ENCODE assay signal across 8 cellular contexts in the genomic region with DNA sequence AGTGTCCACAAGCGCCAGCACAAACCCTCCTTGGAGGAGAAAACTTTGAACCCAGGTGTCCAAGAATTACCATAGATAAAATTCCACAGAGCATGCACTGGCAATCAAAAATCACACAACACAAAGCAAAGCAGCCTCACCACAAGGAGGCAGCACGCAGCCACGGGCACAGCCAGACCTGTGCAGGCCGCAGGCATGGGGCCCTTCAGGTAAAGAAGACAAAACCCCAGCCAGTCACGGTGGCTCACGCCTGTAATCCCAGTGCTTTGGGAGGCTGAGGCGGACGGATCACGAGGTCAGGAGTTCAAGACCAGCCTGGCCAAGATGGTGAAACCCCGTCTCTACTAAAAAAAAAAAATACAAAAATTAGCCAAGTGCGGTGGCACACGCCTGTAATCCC. TPM values are rescaled to one million over a fixed set of nuclear protein-coding genes. Genes with fewer than 3 reads are reported as not detected.
DNase-seq lines count a peak whose midpoint lies in the region; ATAC-seq and TF ChIP-seq lines count a peak whose summit lies in the region.
"Not testable (repeated sequence)": the region's sequence is repeated elsewhere in the genome, so short reads cannot be mapped to it uniquely, and the experiment has no call there.

No MANE protein-coding gene starts in this region.

- not testable (repeated sequence) for H3K27ac Mint-ChIP-seq in CD4-positive, CD25-positive, alpha-beta regulatory T cell; activated T-cell treated with anti-CD3 and anti-CD28 coated beads, Interleukin-2, amount 50 U/mL, for 72 hours

- H3K23ac ChIP-seq in mesendoderm (ENCODE audit: low read length): not testable (repeated sequence)

- H4K5ac ChIP-seq in mesendoderm (ENCODE audit: low read length): not testable (repeated sequence)

- peak; percentile 83 for TF ChIP-seq CTCF in HEK293 (tag by site-specific recombination; IDR thresholded peaks at IDR 0.05)

- not testable (repeated sequence) for H2BK15ac ChIP-seq in mesendoderm (replicated peaks; ENCODE audit: low read depth)

- not testable (repeated sequence) for H3K4me3 Mint-ChIP-seq in CD4-positive, CD25-positive, alpha-beta regulatory T cell; activated T-cell treated with anti-CD3 and anti-CD28 coated beads, Interleukin-2, amount 50 U/mL, for 72 hours

- CTCF ChIA-PET in HEK293 (lab: Yijun Ruan, JAX): interaction anchor here (0.6 to 1.2 kb wide), 7 partner anchors 11 to 138 kb away, joined by 3 to 6 read pairs (median 4); partner anchors contain the start of genes MCM3AP and YBEY

- H3K9me3 Mint-ChIP-seq in CD4-positive, CD25-positive, alpha-beta regulatory T cell; activated T-cell treated with anti-CD3 and anti-CD28 coated beads, Interleukin-2, amount 50 U/mL, for 72 hours: not testable (repeated sequence)

- H3K36me3 Mint-ChIP-seq in CD4-positive, CD25-positive, alpha-beta regulatory T cell; activated T-cell treated with anti-CD3 and anti-CD28 coated beads, Interleukin-2, amount 50 U/mL, for 72 hours (ENCODE audit: insufficient read depth in 2 of 2): not testable (repeated sequence)

- peaks cover 0 to 11% (median 6%) of the 10 kb centered on the region in 4 donors for H3K4me1 Mint-ChIP-seq in CD4-positive, CD25-positive, alpha-beta regulatory T cell
- peaks cover 14% of the 10 kb centered on the region for H3K4me1 Mint-ChIP-seq in activated T-cell treated with anti-CD3 and anti-CD28 coated beads, Interleukin-2, amount 50 U/mL, for 72 hours (ENCODE audit: low read depth)

- not testable (repeated sequence) for H3K4ac ChIP-seq in mesendoderm (ENCODE audit: low read depth, low read length)

- POLR2A ChIA-PET in HEK293 (lab: Yijun Ruan, JAX): interaction anchor here (0.6 kb wide), 1 partner anchor 621 kb away, joined by 3 read pairs; no protein-coding TSS in a partner anchor

- not testable (repeated sequence) for H3K4me3 ChIP-seq in CD4-positive, CD25-positive, alpha-beta regulatory T cell (ENCODE audit: low read depth, low read length); HEK293 (ENCODE audit: low read depth, low read length); mesendoderm (ENCODE audit: low read length)

- not testable (repeated sequence) for H3K27ac ChIP-seq in CD4-positive, CD25-positive, alpha-beta regulatory T cell (ENCODE audit: insufficient read depth, low read length, poor library complexity, severe bottlenecking); HEK293 (ENCODE audit: extremely low read depth, low read depth, low read length); mesendoderm (ENCODE audit: low read depth, low read length)

- not testable (repeated sequence) for H2BK5ac ChIP-seq in mesendoderm (ENCODE audit: low read length)

- H4K8ac ChIP-seq in mesendoderm (ENCODE audit: low read depth, low read length): not testable (repeated sequence)

- not testable (repeated sequence) for H2BK120ac ChIP-seq in mesendoderm (ENCODE audit: low read depth, low read length)

- not testable (repeated sequence) for H3K27me3 ChIP-seq in CD4-positive, CD25-positive, alpha-beta regulatory T cell (ENCODE audit: control insufficient read depth, insufficient read depth, low read length); mesendoderm (ENCODE audit: insufficient read depth, low read length, poor library complexity)

- not testable (repeated sequence) for H3K36me3 ChIP-seq in CD4-positive, CD25-positive, alpha-beta regulatory T cell (ENCODE audit: control insufficient read depth, insufficient read depth, low read length); HEK293 (ENCODE audit: control insufficient read depth in 2 of 2, insufficient read depth in 1 of 2, low read length in 2 of 2); mesendoderm (ENCODE audit: control insufficient read depth, insufficient read depth, low read length)

- H3K4me2 ChIP-seq in mesendoderm (ENCODE audit: low read length): not testable (repeated sequence)

- not testable (repeated sequence) for H3K27me3 Mint-ChIP-seq in CD4-positive, CD25-positive, alpha-beta regulatory T cell; activated T-cell treated with anti-CD3 and anti-CD28 coated beads, Interleukin-2, amount 50 U/mL, for 72 hours (ENCODE audit: low read depth)

- H3K79me1 ChIP-seq in mesendoderm (ENCODE audit: low read length): not testable (repeated sequence)

- H3K18ac ChIP-seq in mesendoderm (ENCODE audit: low read length): not testable (repeated sequence)

- H3K9me3 ChIP-seq in CD4-positive, CD25-positive, alpha-beta regulatory T cell (ENCODE audit: control insufficient read depth in 2 of 2, low read length in 2 of 2); HEK293 (ENCODE audit: control insufficient read depth, insufficient read depth, low read depth, low read length): not testable (repeated sequence)

- H3K56ac ChIP-seq in mesendoderm (ENCODE audit: low read length): not testable (repeated sequence)

- H3K79me2 ChIP-seq in mesendoderm (ENCODE audit: control insufficient read depth, insufficient read depth, low read length): not testable (repeated sequence)

- DNase-seq in CD4-positive, CD25-positive, alpha-beta regulatory T cell: peak in 2 of 3 donors; percentile 34 to 66
- DNase-seq in NCI-H2171 (lab: John Stamatoyannopoulos, UW): peak; percentile 18
- peak; percentile 68 for DNase-seq in SW480 (ENCODE audit: low spot score)
- peak; percentile 57 for DNase-seq in activated T-cell treated with anti-CD3 and anti-CD28 coated beads, Interleukin-2, amount 50 U/mL, for 72 hours
- peak; percentile 85 for DNase-seq in mesendoderm
- peak; percentile 20 for DNase-seq in stimulated activated CD8-positive, alpha-beta memory T cell treated with anti-CD3 and anti-CD28 coated beads, Interleukin-12 subunit alpha, Interleukin-12 subunit beta, amount 100 ng/mL, for 1 hour (ENCODE audit: low read depth)

- H2AK5ac ChIP-seq in mesendoderm (ENCODE audit: low read length): not testable (repeated sequence)

- ATAC-seq in CD4-positive, CD25-positive, alpha-beta regulatory T cell (ENCODE audit: low read depth in 2 of 2): not testable (repeated sequence)
- peak in 1 of 2 donors; percentile 18 for ATAC-seq in activated T-cell treated with anti-CD3 and anti-CD28 coated beads, Interleukin-2, amount 50 U/mL, for 72 hours (replicated peaks in 1 of 2)
- ATAC-seq in esophagus mucosa: peak; percentile 37

- WGBS in mesendoderm (ENCODE audit: extremely low coverage, insufficient coverage, low lambda C conversion rate): no CpG with 5 or more reads among the region's 12 CpGs

- H3K9ac ChIP-seq in mesendoderm (ENCODE audit: low read length): not testable (repeated sequence)

- H3K4me1 ChIP-seq in CD4-positive, CD25-positive, alpha-beta regulatory T cell (ENCODE audit: control insufficient read depth, insufficient read depth, low read length, poor library complexity, severe bottlenecking); HEK293 (ENCODE audit: control insufficient read depth, insufficient read depth, low read length); mesendoderm (ENCODE audit: control insufficient read depth, low read depth, low read length): not testable (repeated sequence)

TF ChIP-seq in HEK293, 187 proteins besides CTCF, POLR2A, EP300 and RAD21 (continues in another document):
- TF ChIP-seq ZEB2 (tag by site-specific recombination; IDR thresholded peaks at IDR 0.05) (peak; percentile 49), ZNF341 (tag by site-specific recombination; IDR thresholded peaks at IDR 0.05; ENCODE audit: low read depth) (peak; percentile 56; the same call in 1 of the 2 replicates), ZNF24 (tag by site-specific recombination; IDR thresholded peaks at IDR 0.05) (0 out of 2 replicates have a peak, but pooled peaks have one; percentile 28), ZNF324 (tag by site-specific recombination; IDR thresholded peaks at IDR 0.05) (peak; percentile 54; the same call in 1 of the 2 replicates), BCL11A (tag by site-specific recombination; IDR thresholded peaks at IDR 0.05; ENCODE audit: low read depth) (peak; percentile 58; the same call in 1 of the 2 replicates), ZBTB26 (tag by site-specific recombination; optimal IDR thresholded peaks at IDR 0.05) (peak; percentile 19), ZBTB17 (tag by site-specific recombination; IDR thresholded peaks at IDR 0.05) (peak; percentile 75), ZNF2 (tag by site-specific recombination; IDR thresholded peaks at IDR 0.05) (peak; percentile 85; the same call in 1 of the 2 replicates)

RNA-seq across cellular contexts. Expression of gene FTCD, which starts 8.0 kb away (rescaled TPM):
- total RNA-seq in CD4-positive, CD25-positive, alpha-beta regulatory T cell: not detected
- polyA plus RNA-seq in CD4-positive, CD25-positive, alpha-beta regulatory T cell: under 1 TPM in 1 of 4 donors, not detected in 3; 0.38 TPM
- under 1 TPM; 0.74 to 1.00 TPM for total RNA-seq in activated T-cell treated with anti-CD3 and anti-CD28 coated beads, Interleukin-2, amount 50 U/mL, for 72 hours
- total RNA-seq in esophagus mucosa: 0.36 TPM
- 2.4 TPM for polyA plus RNA-seq in mesendoderm (2013, experiment 1 of 2)
- 2.9 TPM for polyA plus RNA-seq in mesendoderm (2013, experiment 2 of 2)

RNA-seq across cellular contexts. Expression of gene SPATC1L, which starts 36.8 kb away (rescaled TPM):
- 1.7 TPM for total RNA-seq in CD4-positive, CD25-positive, alpha-beta regulatory T cell
- polyA plus RNA-seq in CD4-positive, CD25-positive, alpha-beta regulatory T cell: 1 to 10 TPM; 2.5 to 9.2 (median 6.2) TPM
- 10 to 100 TPM in 1 of 2 donors, 1 to 10 TPM in 1; 2.6 to 12.9 TPM for total RNA-seq in activated T-cell treated with anti-CD3 and anti-CD28 coated beads, Interleukin-2, amount 50 U/mL, for 72 hours
- 7.2 TPM for total RNA-seq in esophagus mucosa
- 43.9 TPM for polyA plus RNA-seq in mesendoderm (2013, experiment 1 of 2)
- polyA plus RNA-seq in mesendoderm (2013, experiment 2 of 2): 44.7 TPM

RNA-seq across cellular contexts. Expression of gene COL6A2, which starts 49.5 kb away (rescaled TPM):
- 12.9 TPM for total RNA-seq in CD4-positive, CD25-positive, alpha-beta regulatory T cell
- 1 to 10 TPM in 2 of 4 donors, under 1 TPM in 2; 0.08 to 3.8 (median 0.83) TPM for polyA plus RNA-seq in CD4-positive, CD25-positive, alpha-beta regulatory T cell
- 10 to 100 TPM; 10.8 to 11.3 TPM for total RNA-seq in activated T-cell treated with anti-CD3 and anti-CD28 coated beads, Interleukin-2, amount 50 U/mL, for 72 hours
- total RNA-seq in esophagus mucosa: 20.5 TPM
- polyA plus RNA-seq in mesendoderm (2013, experiment 1 of 2): 67.9 TPM
- polyA plus RNA-seq in mesendoderm (2013, experiment 2 of 2): 67.5 TPM

Comparison
In these comparisons a context has a peak if more than half of its experiments do, and no peak if none do; other contexts are left out.
1. DNase-seq: peak in every context shown above with its lines; median percentile 85 in mesendoderm; 68 in SW480; 57 in activated T-cell treated with anti-CD3 and anti-CD28 coated beads, Interleukin-2, amount 50 U/mL, for 72 hours; 50 in CD4-positive, CD25-positive, alpha-beta regulatory T cell; 20 in stimulated activated CD8-positive, alpha-beta memory T cell treated with anti-CD3 and anti-CD28 coated beads, Interleukin-12 subunit alpha, Interleukin-12 subunit beta, amount 100 ng/mL, for 1 hour; 18 in NCI-H2171.